ENCODE assay signal across 25 cellular contexts in the genomic region with DNA sequence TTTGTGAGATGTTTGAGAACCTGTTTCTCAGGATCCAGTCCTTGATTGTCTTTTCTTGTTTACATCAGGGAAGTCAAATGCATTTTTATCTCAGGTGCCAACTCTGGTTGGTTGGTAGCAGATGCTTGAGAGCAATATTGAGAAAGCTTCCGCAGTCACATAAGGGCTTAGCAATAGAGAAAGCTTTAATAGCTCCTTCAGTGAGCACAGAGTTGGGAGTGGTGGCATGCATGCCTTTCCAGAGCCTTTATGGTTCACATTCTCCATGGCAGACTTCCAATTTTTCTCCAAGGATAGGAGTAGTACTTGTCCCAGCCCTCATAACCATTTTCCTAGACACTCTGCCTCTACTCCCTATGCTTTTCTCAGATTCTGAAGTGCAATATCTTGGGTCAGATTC.
"Had no signal": no experiment of that assay in that cellular context is flagged by ENCODE, and none has a peak within 500 bp of the region (broad histone marks: within the 10 kb centered on the region; RNA-seq: fewer than 3 reads in every experiment).

No MANE protein-coding gene starts in this region.

- H3K4me3 ChIP-seq: ascending aorta, breast epithelium, cardiac muscle cell, colonic mucosa had no signal

- H3K9me3 ChIP-seq: ascending aorta, breast epithelium, colonic mucosa had no signal

- H3K36me3 ChIP-seq: ascending aorta, breast epithelium, cardiac muscle cell, colonic mucosa had no signal

- H3K4me1 ChIP-seq: breast epithelium, colonic mucosa had no signal

- ATAC-seq: activated CD4-positive, alpha-beta T cell treated with anti-CD3 and anti-CD28 coated beads for 36 hours; activated CD8-positive, alpha-beta memory T cell treated with anti-CD3 and anti-CD28 coated beads, Interleukin-2, amount 10 ng/mL, durations not matched to agents 7 days and 5 days; activated CD8-positive, alpha-beta T cell treated with anti-CD3 and anti-CD28 coated beads, Interleukin-2, amount 10 ng/mL, durations not matched to agents 7 days and 5 days; activated naive CD8-positive, alpha-beta T cell treated with anti-CD3 and anti-CD28 coated beads, Interleukin-2, amount 50 U/mL, for 24 hours had no signal

- DNase-seq: activated CD4-positive, alpha-beta memory T cell treated with anti-CD3 and anti-CD28 coated beads for 36 hours; activated CD4-positive, alpha-beta T cell treated with anti-CD3 and anti-CD28 coated beads for 36 hours; activated CD4-positive, alpha-beta T cell treated with anti-CD3 and anti-CD28 coated beads, Interleukin-2, amount 10 ng/mL, durations not matched to agents 24 days and 14 days; activated CD4-positive, CD25-positive, alpha-beta regulatory T cell; activated CD4-positive, CD25-positive, alpha-beta regulatory T cell treated with anti-CD3 and anti-CD28 coated beads, Interleukin-2, amount 50 U/mL, for 72 hours; activated CD8-positive, alpha-beta memory T cell treated with anti-CD3 and anti-CD28 coated beads, Interleukin-2, amount 10 ng/mL, durations not matched to agents 7 days and 5 days; activated CD8-positive, alpha-beta memory T cell treated with anti-CD3 and anti-CD28 coated beads, Interleukin-2, amount 50 U/mL, for 4 hours; activated CD8-positive, alpha-beta T cell treated with anti-CD3 and anti-CD28 coated beads, Interleukin-2, amount 10 ng/mL, durations not matched to agents 7 days and 5 days; activated effector memory CD4-positive, alpha-beta T cell treated with anti-CD3 and anti-CD28 coated beads, Interleukin-2, amount 50 U/mL, for 16 hours; activated naive CD4-positive, alpha-beta T cell treated with anti-CD3 and anti-CD28 coated beads for 36 hours; activated naive CD8-positive, alpha-beta T cell treated with anti-CD3 and anti-CD28 coated beads for 36 hours; activated naive CD8-positive, alpha-beta T cell treated with anti-CD3 and anti-CD28 coated beads, Interleukin-2, amount 50 U/mL, for 24 hours; activated T-cell treated with anti-CD3 and anti-CD28 coated beads, Interleukin-2, amount 50 U/mL, for 1 hour; activated T-cell treated with anti-CD3 and anti-CD28 coated beads, Interleukin-2, amount 50 U/mL, for 48 hours; central memory CD4-positive, alpha-beta T cell; cerebellar nuclear complex; colonic mucosa; effector CD8-positive, alpha-beta T cell; foreskin fibroblast; head of caudate nucleus; T-helper 2 cell had no signal

- H3K27me3 ChIP-seq: ascending aorta, breast epithelium, cardiac muscle cell, colonic mucosa had no signal

- H3K27ac ChIP-seq: breast epithelium, cardiac muscle cell, colonic mucosa, epithelial cell of prostate had no signal
